ENCODE assay signal across 8 cellular contexts in genomic region chr12:56007892-56008471, GRCh38. TPM values are rescaled to one million over a fixed set of nuclear protein-coding genes. Genes with fewer than 3 reads are reported as not detected.
DNase-seq lines count a peak whose midpoint lies in the region; ATAC-seq and TF ChIP-seq lines count a peak whose summit lies in the region.

No MANE protein-coding gene starts in this region.

- no peak for ATAC-seq in HG03139 (IDR thresholded peaks at IDR 0.05; ENCODE audit: unreplicated experiment)

- H3K36me3 ChIP-seq in ascending aorta (peaks cover 11 to 22% of the 10 kb centered on the region in 2 donors), skeletal muscle satellite cell (ENCODE audit: insufficient read depth, low read length) (no peaks in the 10 kb centered on the region)

- H3K27ac ChIP-seq in 22Rv1 (peak overlapping the region; percentile 97), ascending aorta (peak overlapping the region; percentile 93 to 97)

- no peaks in the 10 kb centered on the region for H3K27me3 ChIP-seq in ascending aorta
- H3K27me3 ChIP-seq in skeletal muscle satellite cell (ENCODE audit: control insufficient read depth, insufficient read depth, low read length), result no peaks in the 10 kb centered on the region

- intact Hi-C loops in ascending aorta (cut with DNase I), result loop anchor here (1.0 to 5.0 kb wide), 3 partner anchors 11 to 69 kb away; partner anchors contain the start of genes RPS26 and SUOX

- no peaks in the 10 kb centered on the region for H3K9me3 ChIP-seq in ascending aorta
- H3K9me3 ChIP-seq in skeletal muscle satellite cell (replicated peaks; ENCODE audit: low read length), result no peaks in the 10 kb centered on the region

- peak overlapping the region; percentile 71 for H3K9ac ChIP-seq in skeletal muscle satellite cell (ENCODE audit: low read depth, low read length)

- DNase-seq in HT1080 (ENCODE audit: low read depth) (peak; percentile 11), ascending aorta (ENCODE audit: low spot score in 2 of 2) (no peak), NCI-H774 (lab: John Stamatoyannopoulos, UW) (no peak)

- H3K4me2 ChIP-seq in skeletal muscle satellite cell (ENCODE audit: low read length), result peak overlapping the region; percentile 88

- peak overlapping the region; percentile 79 for H3K4me3 ChIP-seq in GM12875 (ENCODE audit: low read depth, low read length)
- peak overlapping the region; percentile 78 to 98 for H3K4me3 ChIP-seq in ascending aorta
- peak overlapping the region; percentile 75 for H3K4me3 ChIP-seq in iPS-11a (ENCODE audit: low read depth, low read length)
- peak overlapping the region; percentile 82 for H3K4me3 ChIP-seq in skeletal muscle satellite cell (ENCODE audit: low read length)

- TF ChIP-seq CTCF in 22Rv1 (IDR thresholded peaks at IDR 0.05) (no peak), GM12875 (IDR thresholded peaks at IDR 0.05; ENCODE audit: borderline replicate concordance, insufficient read depth, low read depth, low read length) (no peak), ascending aorta (IDR thresholded peaks at IDR 0.05) (no peak)

- H3K4me1 ChIP-seq in ascending aorta, result peaks cover 0 to 2% of the 10 kb centered on the region in 2 donors
- H3K4me1 ChIP-seq in skeletal muscle satellite cell (ENCODE audit: control insufficient read depth, insufficient read depth, low read length), result peaks cover 5% of the 10 kb centered on the region

RNA-seq across cellular contexts. Expression of gene SUOX, which starts 10.9 kb away (rescaled TPM):
- total RNA-seq in HT1080 (2014; rRNA removed; shearing (Covaris generic)), result 15.7 and 15.9 TPM in 2 replicates
- polyA plus RNA-seq in HT1080 (2015; cell fraction: cytosol; rRNA removed), result 10.5 and 10.9 TPM in 2 replicates
- polyA plus RNA-seq in HT1080 (2015; cell fraction: nucleus; rRNA removed), result 19.3 and 24.7 TPM in 2 replicates
- 5.4 TPM for total RNA-seq in ascending aorta
- total RNA-seq in skeletal muscle satellite cell (2012; rRNA removed), result 8.5 and 12.9 TPM in 2 replicates

RNA-seq across cellular contexts. Expression of gene IKZF4, which starts 12.9 kb away (rescaled TPM):
- 0.80 and 1.9 TPM in 2 replicates for total RNA-seq in HT1080 (2014; rRNA removed; shearing (Covaris generic))
- 3.9 and 4.3 TPM in 2 replicates for polyA plus RNA-seq in HT1080 (2015; cell fraction: cytosol; rRNA removed)
- 4.1 and 4.3 TPM in 2 replicates for polyA plus RNA-seq in HT1080 (2015; cell fraction: nucleus; rRNA removed)
- 1.6 TPM for total RNA-seq in ascending aorta
- 0.87 and 1.0 TPM in 2 replicates for total RNA-seq in skeletal muscle satellite cell (2012; rRNA removed)

RNA-seq across cellular contexts. Expression of gene RPS26, which starts 33.7 kb away (rescaled TPM):
- total RNA-seq in HT1080 (2014; rRNA removed; shearing (Covaris generic)), result 855 and 1,056 TPM in 2 replicates
- 643 and 2,329 TPM in 2 replicates for polyA plus RNA-seq in HT1080 (2015; cell fraction: cytosol; rRNA removed)
- 495 and 694 TPM in 2 replicates for polyA plus RNA-seq in HT1080 (2015; cell fraction: nucleus; rRNA removed)
- total RNA-seq in ascending aorta, result 877 TPM
- total RNA-seq in skeletal muscle satellite cell (2012; rRNA removed), result 866 and 1,036 TPM in 2 replicates

RNA-seq across cellular contexts. Expression of gene RAB5B, which starts 34.1 kb away (rescaled TPM):
- 25.8 and 34.4 TPM in 2 replicates for total RNA-seq in HT1080 (2014; rRNA removed; shearing (Covaris generic))
- polyA plus RNA-seq in HT1080 (2015; cell fraction: cytosol; rRNA removed), result 56.4 and 63.0 TPM in 2 replicates
- 53.4 and 56.7 TPM in 2 replicates for polyA plus RNA-seq in HT1080 (2015; cell fraction: nucleus; rRNA removed)
- 48.0 TPM for total RNA-seq in ascending aorta
- 44.6 and 45.9 TPM in 2 replicates for total RNA-seq in skeletal muscle satellite cell (2012; rRNA removed)

RNA-seq across cellular contexts. Expression of gene CDK2, which starts 41.4 kb away (rescaled TPM):
- total RNA-seq in HT1080 (2014; rRNA removed; shearing (Covaris generic)), result 76.5 and 97.2 TPM in 2 replicates
- 63.9 and 64.6 TPM in 2 replicates for polyA plus RNA-seq in HT1080 (2015; cell fraction: cytosol; rRNA removed)
- polyA plus RNA-seq in HT1080 (2015; cell fraction: nucleus; rRNA removed), result 83.9 and 92.5 TPM in 2 replicates
- 24.5 TPM for total RNA-seq in ascending aorta
- 15.2 and 24.0 TPM in 2 replicates for total RNA-seq in skeletal muscle satellite cell (2012; rRNA removed)
